8 cellular contexts compared by ENCODE assay signal in genomic region chr5:157390179-157390923, GRCh38.
DNase-seq lines count a peak whose midpoint lies in the region; ATAC-seq and TF ChIP-seq lines count a peak whose summit lies in the region.

No MANE protein-coding gene starts in this region.

- CTCF ChIA-PET in activated CD4-positive, alpha-beta T cell treated with anti-CD3 and anti-CD28 coated beads, Interleukin-2, amount 10 ng/mL, durations not matched to agents 7 days and 5 days (lab: Charles Lee): interaction anchor here (0.6 to 1.9 kb wide), 11 partner anchors 10 to 353 kb away, joined by 3 to 11 read pairs (median 3); partner anchors contain the start of gene LSM11

- no peak overlapping the region for H3K4me3 ChIP-seq in epithelial cell of esophagus (ENCODE audit: low read length)

- peaks cover 18% of the 10 kb centered on the region for H3K4me1 Mint-ChIP-seq in activated CD4-positive, alpha-beta T cell treated with anti-CD3 and anti-CD28 coated beads, Interleukin-2, amount 10 ng/mL, durations not matched to agents 7 days and 5 days

- no peak overlapping the region for H3K4me3 Mint-ChIP-seq in activated CD4-positive, alpha-beta T cell treated with anti-CD3 and anti-CD28 coated beads, Interleukin-2, amount 10 ng/mL, durations not matched to agents 7 days and 5 days

- peak overlapping the region; percentile 82 for H3K27ac Mint-ChIP-seq in activated CD4-positive, alpha-beta T cell treated with anti-CD3 and anti-CD28 coated beads, Interleukin-2, amount 10 ng/mL, durations not matched to agents 7 days and 5 days

- TF ChIP-seq CTCF in epithelial cell of esophagus (IDR thresholded peaks at IDR 0.05; ENCODE audit: insufficient read depth, low read depth, low read length, missing control alignments) (no peak), GM20000 (IDR thresholded peaks at IDR 0.05; ENCODE audit: extremely low read depth, missing control alignments) (no peak)

- ATAC-seq in HG02623 (IDR thresholded peaks at IDR 0.05; ENCODE audit: unreplicated experiment): no peak

- H3K36me3 Mint-ChIP-seq in activated CD4-positive, alpha-beta T cell treated with anti-CD3 and anti-CD28 coated beads, Interleukin-2, amount 10 ng/mL, durations not matched to agents 7 days and 5 days (ENCODE audit: low read depth): peaks cover 86% of the 10 kb centered on the region

- H3K27me3 Mint-ChIP-seq in activated CD4-positive, alpha-beta T cell treated with anti-CD3 and anti-CD28 coated beads, Interleukin-2, amount 10 ng/mL, durations not matched to agents 7 days and 5 days: no peaks in the 10 kb centered on the region

- POLR2A ChIA-PET in activated CD4-positive, alpha-beta T cell treated with anti-CD3 and anti-CD28 coated beads, Interleukin-2, amount 10 ng/mL, durations not matched to agents 7 days and 5 days (lab: Charles Lee): no interaction called here

- peak; percentile 99 for DNase-seq in HPDE6-E6E7 (ENCODE audit: extremely low spot score)
- peak; percentile 35 for DNase-seq in activated CD4-positive, alpha-beta T cell treated with anti-CD3 and anti-CD28 coated beads, Interleukin-2, amount 10 ng/mL, durations not matched to agents 7 days and 5 days
- DNase-seq in epithelial cell of esophagus (ENCODE audit: low read depth): peak; percentile 99
- peak; percentile 32 for DNase-seq in stimulated activated CD4-positive, alpha-beta T cell treated with anti-CD3 and anti-CD28 coated beads, Interleukin-12 subunit alpha, Interleukin-12 subunit beta, amount 100 ng/mL, for 4 hours
- no peak for DNase-seq in G401 (ENCODE audit: low spot score)
- DNase-seq in NCI-H146 treated with DMSO at 0.1 percent for 48 hours (lab: John Stamatoyannopoulos, UW; ENCODE audit: unreplicated experiment): no peak
- DNase-seq in GM20000 (ENCODE audit: low spot score): no peak

- in situ Hi-C loops in G401 (cut with HindIII; ENCODE audit: low sequenced_read_pairs): no loop called here

- no peaks in the 10 kb centered on the region for H3K9me3 Mint-ChIP-seq in activated CD4-positive, alpha-beta T cell treated with anti-CD3 and anti-CD28 coated beads, Interleukin-2, amount 10 ng/mL, durations not matched to agents 7 days and 5 days

Comparison
In these comparisons a context has a peak if more than half of its experiments do, and no peak if none do; other contexts are left out.
1. DNase-seq: peak in HPDE6-E6E7 (single experiment), activated CD4-positive, alpha-beta T cell treated with anti-CD3 and anti-CD28 coated beads, Interleukin-2, amount 10 ng/mL, durations not matched to agents 7 days and 5 days (single experiment), epithelial cell of esophagus (single experiment) and stimulated activated CD4-positive, alpha-beta T cell treated with anti-CD3 and anti-CD28 coated beads, Interleukin-12 subunit alpha, Interleukin-12 subunit beta, amount 100 ng/mL, for 4 hours (single experiment); none in G401 (single experiment), NCI-H146 treated with DMSO at 0.1 percent for 48 hours (single experiment) and GM20000 (single experiment).